8 cellular contexts compared by ENCODE assay signal in the genomic region with DNA sequence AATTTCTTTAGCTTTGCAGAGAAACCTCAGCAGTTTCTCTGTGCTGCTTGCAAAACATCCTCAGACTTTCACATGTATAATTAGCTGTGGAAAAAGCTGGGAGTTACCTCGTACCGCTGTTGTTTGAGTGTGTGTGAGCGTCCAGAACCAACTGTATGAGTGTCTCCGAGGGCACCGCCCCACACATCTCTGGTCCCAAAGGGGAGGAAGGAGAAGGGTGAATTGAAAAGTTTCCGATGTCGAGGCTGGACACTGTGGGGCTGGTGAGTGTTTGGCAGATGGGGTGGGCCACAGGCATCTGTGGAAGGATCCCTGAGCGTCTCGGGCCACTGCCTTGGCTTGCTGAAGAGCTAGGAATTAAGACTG. TPM values are rescaled to one million over a fixed set of nuclear protein-coding genes. Genes with fewer than 3 reads are reported as not detected.
DNase-seq lines count a peak whose midpoint lies in the region; ATAC-seq and TF ChIP-seq lines count a peak whose summit lies in the region.

No MANE protein-coding gene starts in this region.

- H3K4me3 ChIP-seq in AG04449 (ENCODE audit: low read depth, low read length) (peak overlapping the region; percentile 85), H7 (ENCODE audit: insufficient read depth, low read depth, low read length) (peak overlapping the region; percentile 66), epithelial cell of proximal tubule (ENCODE audit: low read depth, low read length) (peak overlapping the region; percentile 85)

- H3K4me3 Mint-ChIP-seq in WTC11 (peak overlapping the region; percentile 92), natural killer cell (peak overlapping the region; percentile 98)

- TF ChIP-seq CTCF in AG04449 (IDR thresholded peaks at IDR 0.05; ENCODE audit: insufficient read depth, low read length, missing control alignments) (no peak), WTC11 (IDR thresholded peaks at IDR 0.05) (no peak), epithelial cell of proximal tubule (conservative IDR thresholded peaks at IDR 0.05; ENCODE audit: low read depth, low read length) (no peak), natural killer cell (IDR thresholded peaks at IDR 0.05) (no peak)

- no peaks in the 10 kb centered on the region for H3K9me3 Mint-ChIP-seq in WTC11
- H3K9me3 Mint-ChIP-seq in natural killer cell = no peaks in the 10 kb centered on the region

- peaks cover 25% of the 10 kb centered on the region for H3K27me3 ChIP-seq in H7 (ENCODE audit: control insufficient read depth, insufficient read depth, low read length)

- CTCF ChIA-PET in AG04449 (lab: Yijun Ruan, JAX) = interaction anchor here (0.5 to 5.2 kb wide), 15 partner anchors 8 to 140 kb away, joined by 3 to 60 read pairs (median 4); no protein-coding TSS in a partner anchor
- CTCF ChIA-PET in WTC11 (lab: Charles Lee) = interaction anchor here (1.0 to 1.6 kb wide), 7 partner anchors 11 to 588 kb away, joined by 3 to 5 read pairs (median 3); no protein-coding TSS in a partner anchor

- POLR2A ChIA-PET in AG04449 (lab: Yijun Ruan, JAX) (interaction anchor here (0.7 to 3.6 kb wide), 6 partner anchors 16 to 72 kb away, joined by 3 to 19 read pairs (median 6); no protein-coding TSS in a partner anchor), WTC11 (lab: Charles Lee) (interaction anchor here (0.6 to 1.4 kb wide), 6 partner anchors 12 to 108 kb away, joined by 3 to 6 read pairs (median 3); no protein-coding TSS in a partner anchor)

- H3K27me3 Mint-ChIP-seq in WTC11 (ENCODE audit: low read depth) (peaks cover 36% of the 10 kb centered on the region), natural killer cell (ENCODE audit: low read depth in 2 of 2) (no peaks in the 10 kb centered on the region)

- H3K4me1 Mint-ChIP-seq in WTC11 (peaks cover 61% of the 10 kb centered on the region), natural killer cell (peaks cover 67 to 77% of the 10 kb centered on the region in 2 donors)

- H3K36me3 Mint-ChIP-seq in WTC11 (no peaks in the 10 kb centered on the region), natural killer cell (no peaks in the 10 kb centered on the region)

- intact Hi-C loops in natural killer cell (cut with micrococcal nuclease) = loop anchor here (2.0 to 5.0 kb wide), 2 partner anchors 21 to 341 kb away; no protein-coding TSS in a partner anchor

- H3K36me3 ChIP-seq in H7 (replicated peaks; ENCODE audit: control insufficient read depth, insufficient read depth, low read length) = no peaks in the 10 kb centered on the region

- H3K27ac Mint-ChIP-seq in WTC11 (peak overlapping the region; percentile 68; the same call in 1 of the 2 replicates), natural killer cell (peak overlapping the region; percentile 85 to 95)

- ATAC-seq in WTC11 (no peak), natural killer cell (no peak), HG03439 (IDR thresholded peaks at IDR 0.05; ENCODE audit: unreplicated experiment) (no peak), GM19023 (IDR thresholded peaks at IDR 0.05; ENCODE audit: unreplicated experiment) (no peak)

- DNase-seq in AG04449 (ENCODE audit: low read depth, low spot score) (no peak), H7 (no peak), WTC11 (ENCODE audit: low spot score) (peak; percentile 16), epithelial cell of proximal tubule (ENCODE audit: low read depth) (no peak), natural killer cell (no peak), NCI-H1694 treated with DMSO at 0.1 percent for 48 hours (lab: John Stamatoyannopoulos, UW) (no peak)

TF ChIP-seq in WTC11, 78 proteins besides CTCF, POLR2A, EP300 and RAD21:
- TF ChIP-seq NR1H2 (CRISPR knock-in tag; IDR thresholded peaks at IDR 0.05) (no peak), ATF1 (CRISPR knock-in tag; IDR thresholded peaks at IDR 0.05) (no peak), CBFB (CRISPR knock-in tag; IDR thresholded peaks at IDR 0.05; ENCODE audit: low read depth) (no peak), SOX15 (CRISPR knock-in tag; IDR thresholded peaks at IDR 0.05) (no peak), ESRRA (CRISPR knock-in tag; IDR thresholded peaks at IDR 0.05; ENCODE audit: borderline replicate concordance) (no peak), FOXJ3 (CRISPR knock-in tag; IDR thresholded peaks at IDR 0.05; ENCODE audit: borderline replicate concordance) (no peak), CREB1 (CRISPR knock-in tag; IDR thresholded peaks at IDR 0.05) (no peak), SP1 (CRISPR knock-in tag; conservative IDR thresholded peaks at IDR 0.05) (no peak), FOXK1 (CRISPR knock-in tag; IDR thresholded peaks at IDR 0.05) (no peak), NFE2L1 (CRISPR knock-in tag; IDR thresholded peaks at IDR 0.05) (no peak), IRF2 (CRISPR knock-in tag; IDR thresholded peaks at IDR 0.05; ENCODE audit: borderline replicate concordance, low read depth) (no peak)
- TF ChIP-seq, protein P1, sequence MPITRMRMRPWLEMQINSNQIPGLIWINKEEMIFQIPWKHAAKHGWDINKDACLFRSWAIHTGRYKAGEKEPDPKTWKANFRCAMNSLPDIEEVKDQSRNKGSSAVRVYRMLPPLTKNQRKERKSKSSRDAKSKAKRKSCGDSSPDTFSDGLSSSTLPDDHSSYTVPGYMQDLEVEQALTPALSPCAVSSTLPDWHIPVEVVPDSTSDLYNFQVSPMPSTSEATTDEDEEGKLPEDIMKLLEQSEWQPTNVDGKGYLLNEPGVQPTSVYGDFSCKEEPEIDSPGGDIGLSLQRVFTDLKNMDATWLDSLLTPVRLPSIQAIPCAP (CRISPR knock-in tag; IDR thresholded peaks at IDR 0.05) = no peak
- TF ChIP-seq, protein P2, sequence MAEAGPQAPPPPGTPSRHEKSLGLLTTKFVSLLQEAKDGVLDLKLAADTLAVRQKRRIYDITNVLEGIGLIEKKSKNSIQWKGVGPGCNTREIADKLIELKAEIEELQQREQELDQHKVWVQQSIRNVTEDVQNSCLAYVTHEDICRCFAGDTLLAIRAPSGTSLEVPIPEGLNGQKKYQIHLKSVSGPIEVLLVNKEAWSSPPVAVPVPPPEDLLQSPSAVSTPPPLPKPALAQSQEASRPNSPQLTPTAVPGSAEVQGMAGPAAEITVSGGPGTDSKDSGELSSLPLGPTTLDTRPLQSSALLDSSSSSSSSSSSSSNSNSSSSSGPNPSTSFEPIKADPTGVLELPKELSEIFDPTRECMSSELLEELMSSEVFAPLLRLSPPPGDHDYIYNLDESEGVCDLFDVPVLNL (CRISPR knock-in tag; IDR thresholded peaks at IDR 0.05; ENCODE audit: borderline replicate concordance, low read depth) = no peak
- TF ChIP-seq, protein P3, sequence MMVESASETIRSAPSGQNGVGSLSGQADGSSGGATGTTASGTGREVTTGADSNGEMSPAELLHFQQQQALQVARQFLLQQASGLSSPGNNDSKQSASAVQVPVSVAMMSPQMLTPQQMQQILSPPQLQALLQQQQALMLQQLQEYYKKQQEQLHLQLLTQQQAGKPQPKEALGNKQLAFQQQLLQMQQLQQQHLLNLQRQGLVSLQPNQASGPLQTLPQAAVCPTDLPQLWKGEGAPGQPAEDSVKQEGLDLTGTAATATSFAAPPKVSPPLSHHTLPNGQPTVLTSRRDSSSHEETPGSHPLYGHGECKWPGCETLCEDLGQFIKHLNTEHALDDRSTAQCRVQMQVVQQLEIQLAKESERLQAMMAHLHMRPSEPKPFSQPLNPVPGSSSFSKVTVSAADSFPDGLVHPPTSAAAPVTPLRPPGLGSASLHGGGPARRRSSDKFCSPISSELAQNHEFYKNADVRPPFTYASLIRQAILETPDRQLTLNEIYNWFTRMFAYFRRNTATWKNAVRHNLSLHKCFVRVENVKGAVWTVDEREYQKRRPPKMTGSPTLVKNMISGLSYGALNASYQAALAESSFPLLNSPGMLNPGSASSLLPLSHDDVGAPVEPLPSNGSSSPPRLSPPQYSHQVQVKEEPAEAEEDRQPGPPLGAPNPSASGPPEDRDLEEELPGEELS (CRISPR knock-in tag; IDR thresholded peaks at IDR 0.05) = no peak

RNA-seq across cellular contexts. Expression of gene ATP2B4, which starts 1.2 kb away (rescaled TPM):
- total RNA-seq in H7 (2014; rRNA removed; shearing (Covaris generic)) = 26.5 and 32.1 TPM in 2 replicates
- 18.5 to 22.1 TPM (median 19.1 TPM) in 3 replicates for total RNA-seq in WTC11 (2021)
- 19.7 and 51.1 TPM in 2 replicates for total RNA-seq in epithelial cell of proximal tubule
- total RNA-seq in natural killer cell = 100 to 1,000 TPM; 175 to 235 (median 196) TPM
